ENCODE assay signal across 8 cellular contexts in the genomic region with DNA sequence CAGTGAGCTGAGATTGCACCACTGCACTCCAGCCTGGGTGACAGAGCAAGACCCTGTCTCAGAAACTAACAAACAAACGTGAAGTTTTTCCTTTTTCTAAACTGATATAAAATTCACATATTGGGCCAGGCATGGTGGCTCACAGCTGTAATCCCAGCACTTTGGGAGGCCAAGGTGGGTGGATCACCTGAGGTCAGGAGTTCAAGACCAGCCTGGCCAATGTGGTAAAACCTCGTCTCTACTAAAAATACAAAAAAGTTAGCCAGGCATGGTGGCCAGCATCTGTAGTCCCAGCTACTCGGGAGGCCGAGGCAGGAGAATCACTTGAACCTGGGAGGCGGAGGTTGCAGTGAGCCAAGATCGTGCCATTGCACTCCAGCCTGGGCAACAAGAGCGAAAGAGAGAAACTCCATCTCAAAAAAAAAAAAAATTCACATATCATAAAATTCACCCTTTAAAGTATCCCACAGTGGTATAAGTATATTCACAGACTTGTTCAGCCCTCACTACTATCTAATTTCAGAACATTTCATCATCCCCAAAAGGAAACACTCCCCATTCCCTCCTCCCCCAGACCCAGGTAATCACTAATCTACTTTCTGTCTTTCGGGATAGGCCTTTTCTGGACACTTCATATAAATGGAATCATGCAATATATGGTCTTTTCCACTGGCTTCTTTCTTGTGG. TPM values are rescaled to one million over a fixed set of nuclear protein-coding genes. Genes with fewer than 3 reads are reported as not detected.
"Had no signal": no experiment of that assay in that cellular context is flagged by ENCODE, and none has a peak within 500 bp of the region (broad histone marks: within the 10 kb centered on the region; RNA-seq: fewer than 3 reads in every experiment).

No MANE protein-coding gene starts in this region.

RNA-seq across cellular contexts. Expression of a gene that starts 34.6 kb away (rescaled TPM):
- total RNA-seq: osteoblast, posterior vena cava, pulmonary artery endothelial cell, smooth muscle cell, subcutaneous adipose tissue, tibial nerve, vagina had no signal
- polyA plus RNA-seq: naive thymus-derived CD4-positive, alpha-beta T cell; smooth muscle cell had no signal
